ENCODE assay signal across 17 cellular contexts in the genomic region with DNA sequence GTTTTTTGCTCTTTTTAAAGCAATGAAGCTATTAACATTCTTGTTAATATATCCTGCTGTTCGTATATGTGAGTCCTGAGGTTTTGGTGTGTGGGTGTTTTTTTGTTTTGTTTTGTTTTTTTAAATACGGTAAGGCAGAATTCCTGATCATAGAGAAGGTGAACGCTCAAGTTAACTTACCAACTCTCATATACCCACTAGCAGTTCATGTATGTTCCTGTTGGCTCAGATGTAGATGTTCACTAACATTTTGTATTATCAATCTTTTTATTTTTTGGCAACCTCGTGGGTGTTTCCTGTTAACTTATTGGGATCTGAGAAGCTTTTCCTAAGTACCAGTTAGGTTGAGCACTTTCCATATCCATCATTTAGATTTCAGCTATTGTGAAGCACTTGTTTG. TPM values are rescaled to one million over a fixed set of nuclear protein-coding genes. Genes with fewer than 3 reads are reported as not detected.
DNase-seq lines count a peak whose midpoint lies in the region; ATAC-seq and TF ChIP-seq lines count a peak whose summit lies in the region.
"Had no signal": no experiment of that assay in that cellular context is flagged by ENCODE, and none has a peak within 500 bp of the region (broad histone marks: within the 10 kb centered on the region; RNA-seq: fewer than 3 reads in every experiment).

No MANE protein-coding gene starts in this region.

- H2BK12ac ChIP-seq in trophoblast cell (ENCODE audit: low read length), result no peak overlapping the region

- no peak overlapping the region for H2AK5ac ChIP-seq in trophoblast cell (ENCODE audit: low read length)

- WGBS in trophoblast cell (ENCODE audit: extremely low coverage, insufficient coverage, insufficient read length), result no CpG with 5 or more reads among the region's 4 CpGs

- no peaks in the 10 kb centered on the region for H3K9me2 ChIP-seq in GM23338 (ENCODE audit: insufficient read depth)

- H4K91ac ChIP-seq in trophoblast cell (ENCODE audit: low read depth, low read length), result no peak overlapping the region

- H4K12ac ChIP-seq in trophoblast cell (ENCODE audit: low read depth, low read length), result no peak overlapping the region

- no peak overlapping the region for H2BK5ac ChIP-seq in trophoblast cell (ENCODE audit: low read depth, low read length, poor library complexity)

- no peak overlapping the region for H4K8ac ChIP-seq in trophoblast cell (ENCODE audit: low read depth, low read length)

- H3K14ac ChIP-seq in trophoblast cell (ENCODE audit: low read length), result no peak overlapping the region

- H3K4me1 ChIP-seq in GM23338 (ENCODE audit: insufficient read depth), result peaks cover 56% of the 10 kb centered on the region
- peaks cover 0 to 5% of the 10 kb centered on the region in 2 experiments for H3K4me1 ChIP-seq in trophoblast cell (ENCODE audit: control insufficient read depth in 1 of 2, insufficient read depth in 2 of 2, low read length in 2 of 2)

- no peak overlapping the region for H3K4me3 Mint-ChIP-seq in GM23338
- no peak overlapping the region for H3K4me3 Mint-ChIP-seq in chondrocyte (ENCODE audit: unreplicated experiment)
- H3K4me3 Mint-ChIP-seq: B cell had no signal

- DNase-seq in GM23338 (ENCODE audit: low spot score), result no peak
- no peak for DNase-seq in chondrocyte (ENCODE audit: low spot score)
- DNase-seq in trophoblast cell, result no peak
- DNase-seq in effector CD8-positive, alpha-beta T cell (lab: John Stamatoyannopoulos, UW), result no peak
- no peak for DNase-seq in superior temporal gyrus (ENCODE audit: extremely low spot score)
- DNase-seq in nucleus accumbens (lab: John Stamatoyannopoulos, UW), result no peak
- DNase-seq: C1 segment of cervical spinal cord; CD4-positive, alpha-beta memory T cell; COR-L47; DMS153; DMS79 treated with DMSO at 0.1 percent for 48 hours; EL had no signal

- peak overlapping the region; percentile 96; the same call in 1 of the 2 replicates for H3K27ac ChIP-seq in 22Rv1
- H3K27ac ChIP-seq in GM23338 (ENCODE audit: low read depth), result 0 out of 2 replicates have a peak overlapping the region, but pooled peaks have one; percentile 17
- no peak overlapping the region for H3K27ac ChIP-seq in trophoblast cell (ENCODE audit: low read depth, low read length)
- H3K27ac ChIP-seq: HL-60 had no signal

- no peak for ATAC-seq in GM23338
- ATAC-seq: HCT116, K562 had no signal

- peaks cover 3% of the 10 kb centered on the region for H3K27me3 Mint-ChIP-seq in GM23338 (ENCODE audit: insufficient read depth, low read depth, poor library complexity)
- H3K27me3 Mint-ChIP-seq in chondrocyte (ENCODE audit: low read depth), result no peaks in the 10 kb centered on the region
- H3K27me3 Mint-ChIP-seq: B cell; CD4-positive, alpha-beta memory T cell had no signal

- H3K4me3 ChIP-seq in GM23338 (no peak overlapping the region), trophoblast cell (ENCODE audit: low read depth, low read length) (no peak overlapping the region)
- H3K4me3 ChIP-seq: K562 had no signal

- no peak overlapping the region for H3K23ac ChIP-seq in trophoblast cell (ENCODE audit: low read length)

- H3K9me3 Mint-ChIP-seq in GM23338 (peaks cover 3% of the 10 kb centered on the region; the same call in 2 of the 3 replicates), chondrocyte (ENCODE audit: low read depth) (no peaks in the 10 kb centered on the region)

- TF ChIP-seq CTCF in 22Rv1 (IDR thresholded peaks at IDR 0.05) (no peak), GM23338 (conservative IDR thresholded peaks at IDR 0.05; ENCODE audit: low read depth in 2 of 2) (no peak), chondrocyte (IDR thresholded peaks at IDR 0.05) (no peak)

- H3K36me3 ChIP-seq in GM23338 (ENCODE audit: insufficient read depth), result no peaks in the 10 kb centered on the region
- H3K36me3 ChIP-seq in trophoblast cell (ENCODE audit: control insufficient read depth in 1 of 2, insufficient read depth in 2 of 2, low read length in 2 of 2), result peaks cover 1 to 2% of the 10 kb centered on the region in 2 experiments

- peaks cover 52% of the 10 kb centered on the region for H3K4me1 Mint-ChIP-seq in GM23338
- H3K4me1 Mint-ChIP-seq in chondrocyte (ENCODE audit: low read depth), result peaks cover 39% of the 10 kb centered on the region

- H3K27ac Mint-ChIP-seq in GM23338, result no peak overlapping the region; the same call in 1 of the 2 replicates
- H3K27ac Mint-ChIP-seq in chondrocyte (ENCODE audit: unreplicated experiment), result peak overlapping the region; percentile 1
- H3K27ac Mint-ChIP-seq: B cell had no signal

- H3K27me3 ChIP-seq in GM23338 (ENCODE audit: insufficient read depth), result no peaks in the 10 kb centered on the region
- H3K27me3 ChIP-seq in trophoblast cell (ENCODE audit: insufficient read depth, low read length), result no peaks in the 10 kb centered on the region

- no peak overlapping the region for H2BK120ac ChIP-seq in trophoblast cell (ENCODE audit: insufficient read depth, low read length, poor library complexity)

- no peaks in the 10 kb centered on the region for H3K79me1 ChIP-seq in trophoblast cell (ENCODE audit: low read length)

- no peak overlapping the region for H3K18ac ChIP-seq in trophoblast cell (ENCODE audit: low read length)

- H3K9ac ChIP-seq in trophoblast cell (ENCODE audit: low read length), result no peak overlapping the region

- H4K20me1 ChIP-seq in GM23338 (replicated peaks; ENCODE audit: insufficient read depth), result peaks cover 91% of the 10 kb centered on the region

- peaks cover 30% of the 10 kb centered on the region for H3K36me3 Mint-ChIP-seq in GM23338 (ENCODE audit: low read depth)
- H3K36me3 Mint-ChIP-seq in chondrocyte (ENCODE audit: low read depth), result peaks cover 1% of the 10 kb centered on the region

- H3K9me3 ChIP-seq in trophoblast cell (ENCODE audit: insufficient read depth, low read depth, low read length), result no peaks in the 10 kb centered on the region

- H3F3A ChIP-seq in GM23338 (replicated peaks; ENCODE audit: low read depth), result no peaks in the 10 kb centered on the region

- H2AFZ ChIP-seq in GM23338, result no peak overlapping the region
- no peak overlapping the region for H2AFZ ChIP-seq in trophoblast cell (ENCODE audit: insufficient read depth, low read length, poor library complexity)

- H3K4me2 ChIP-seq in GM23338 (no peak overlapping the region), trophoblast cell (ENCODE audit: low read length) (no peak overlapping the region)

- H3K79me2 ChIP-seq in GM23338 (replicated peaks; ENCODE audit: insufficient read depth), result peaks cover 100% of the 10 kb centered on the region
- H3K79me2 ChIP-seq in trophoblast cell (ENCODE audit: control insufficient read depth, insufficient read depth, low read length, poor library complexity), result peaks cover 17% of the 10 kb centered on the region

- H3K4ac ChIP-seq in trophoblast cell (ENCODE audit: low read depth, low read length), result peak overlapping the region; percentile 69

TF ChIP-seq in GM23338, 12 proteins besides CTCF, POLR2A, EP300 and RAD21 (continues in another document):
- TF ChIP-seq CREB1 (CRISPR knock-in tag; IDR thresholded peaks at IDR 0.05; ENCODE audit: low read depth) (no peak), EZH2phosphoT487 (IDR thresholded peaks at IDR 0.05; ENCODE audit: unreplicated experiment) (no peak)
- TF ChIP-seq, protein P1, sequence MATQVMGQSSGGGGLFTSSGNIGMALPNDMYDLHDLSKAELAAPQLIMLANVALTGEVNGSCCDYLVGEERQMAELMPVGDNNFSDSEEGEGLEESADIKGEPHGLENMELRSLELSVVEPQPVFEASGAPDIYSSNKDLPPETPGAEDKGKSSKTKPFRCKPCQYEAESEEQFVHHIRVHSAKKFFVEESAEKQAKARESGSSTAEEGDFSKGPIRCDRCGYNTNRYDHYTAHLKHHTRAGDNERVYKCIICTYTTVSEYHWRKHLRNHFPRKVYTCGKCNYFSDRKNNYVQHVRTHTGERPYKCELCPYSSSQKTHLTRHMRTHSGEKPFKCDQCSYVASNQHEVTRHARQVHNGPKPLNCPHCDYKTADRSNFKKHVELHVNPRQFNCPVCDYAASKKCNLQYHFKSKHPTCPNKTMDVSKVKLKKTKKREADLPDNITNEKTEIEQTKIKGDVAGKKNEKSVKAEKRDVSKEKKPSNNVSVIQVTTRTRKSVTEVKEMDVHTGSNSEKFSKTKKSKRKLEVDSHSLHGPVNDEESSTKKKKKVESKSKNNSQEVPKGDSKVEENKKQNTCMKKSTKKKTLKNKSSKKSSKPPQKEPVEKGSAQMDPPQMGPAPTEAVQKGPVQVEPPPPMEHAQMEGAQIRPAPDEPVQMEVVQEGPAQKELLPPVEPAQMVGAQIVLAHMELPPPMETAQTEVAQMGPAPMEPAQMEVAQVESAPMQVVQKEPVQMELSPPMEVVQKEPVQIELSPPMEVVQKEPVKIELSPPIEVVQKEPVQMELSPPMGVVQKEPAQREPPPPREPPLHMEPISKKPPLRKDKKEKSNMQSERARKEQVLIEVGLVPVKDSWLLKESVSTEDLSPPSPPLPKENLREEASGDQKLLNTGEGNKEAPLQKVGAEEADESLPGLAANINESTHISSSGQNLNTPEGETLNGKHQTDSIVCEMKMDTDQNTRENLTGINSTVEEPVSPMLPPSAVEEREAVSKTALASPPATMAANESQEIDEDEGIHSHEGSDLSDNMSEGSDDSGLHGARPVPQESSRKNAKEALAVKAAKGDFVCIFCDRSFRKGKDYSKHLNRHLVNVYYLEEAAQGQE (IDR thresholded peaks at IDR 0.05; ENCODE audit: unreplicated experiment), result no peak

RNA-seq across cellular contexts. Expression of gene TRIM24, which starts 20.5 kb away (rescaled TPM):
- 120 and 126 TPM in 2 replicates for total RNA-seq in GM23338 (2014; rRNA removed; shearing (Covaris generic))
- 61.2 and 67.0 TPM in 2 replicates for polyA plus RNA-seq in GM23338 (2016; fragmentation: Nextera tagmentation; extraction: Ambion mirVana)
- total RNA-seq in chondrocyte, result 24.1 to 31.6 TPM (median 31.1 TPM) in 3 replicates
- polyA plus RNA-seq in trophoblast cell (2013), result 111 and 117 TPM in 2 replicates
